ENCODE assay signal across 26 cellular contexts in genomic region chr10:23384364-23384763, GRCh38. TPM values are rescaled to one million over a fixed set of nuclear protein-coding genes. Genes with fewer than 3 reads are reported as not detected.
DNase-seq lines count a peak whose midpoint lies in the region; ATAC-seq and TF ChIP-seq lines count a peak whose summit lies in the region.
"Had no signal": no experiment of that assay in that cellular context is flagged by ENCODE, and none has a peak within 500 bp of the region (broad histone marks: within the 10 kb centered on the region; RNA-seq: fewer than 3 reads in every experiment).

No MANE protein-coding gene starts in this region.

- H2AK9ac ChIP-seq in IMR-90 (replicated peaks; ENCODE audit: low read depth, low read length, poor library complexity), result no peak overlapping the region

- H3K27ac ChIP-seq in IMR-90 (ENCODE audit: insufficient read depth, low read length), result no peak overlapping the region
- H3K27ac ChIP-seq: A549, C4-2B, cardiac muscle cell, gastrocnemius medialis, transverse colon had no signal

- no peak overlapping the region; the same call in 1 of the 2 replicates for H2BK20ac ChIP-seq in IMR-90 (ENCODE audit: low read depth, low read length)

- in situ Hi-C loops in IMR-90 (cut with MboI; ENCODE audit: low sequenced_read_pairs), result no loop called here

- H2AK5ac ChIP-seq in IMR-90 (ENCODE audit: low read depth, low read length), result no peak overlapping the region

- no CpG with 5 or more reads among the region's 1 CpG for WGBS in IMR-90 (ENCODE audit: extremely low coverage in 2 of 2, insufficient read length in 1 of 2), 2 experiments

- peak; percentile 72 for ATAC-seq in IMR-90 (ENCODE audit: low read depth)
- ATAC-seq: A549; activated naive CD8-positive, alpha-beta T cell treated with anti-CD3 and anti-CD28 coated beads, Interleukin-2, amount 50 U/mL, for 24 hours; gastrocnemius medialis; K562; WTC11 had no signal

- 0 out of 2 replicates have a peak overlapping the region, but pooled peaks have one; percentile 11 for H4K5ac ChIP-seq in IMR-90 (ENCODE audit: low read depth, low read length)

- intact Hi-C loops in IMR-90 (cut with micrococcal nuclease), result no loop called here

- no peaks in the 10 kb centered on the region for H3K36me3 ChIP-seq in IMR-90 (ENCODE audit: control insufficient read depth, insufficient read depth, low read length)
- H3K36me3 ChIP-seq: cardiac muscle cell, gastrocnemius medialis, transverse colon had no signal

- no peaks in the 10 kb centered on the region; the same call in 1 of the 2 replicates for H3K27me3 ChIP-seq in IMR-90 (ENCODE audit: control insufficient read depth, insufficient read depth, low read length)
- H3K27me3 ChIP-seq: cardiac muscle cell, gastrocnemius medialis, transverse colon had no signal

- H3K4me3 ChIP-seq in AG09309 (ENCODE audit: control insufficient read depth, low read depth, low read length) (no peak overlapping the region), IMR-90 (ENCODE audit: insufficient read depth, low read depth, low read length) (no peak overlapping the region), choroid plexus epithelial cell (ENCODE audit: low read depth, low read length) (no peak overlapping the region)
- H3K4me3 ChIP-seq: A549, cardiac muscle cell, gastrocnemius medialis, K562, transverse colon had no signal

- H3K4ac ChIP-seq in IMR-90 (ENCODE audit: low read depth, low read length), result no peak overlapping the region

- H2AFZ ChIP-seq in IMR-90 (replicated peaks; ENCODE audit: low read length, poor library complexity), result no peak overlapping the region

- no peak overlapping the region for H4K8ac ChIP-seq in IMR-90 (ENCODE audit: low read depth in 2 of 2, low read length in 2 of 2)

- H2BK5ac ChIP-seq in IMR-90 (ENCODE audit: low read depth, low read length, poor library complexity, severe bottlenecking), result no peak overlapping the region

- no peak overlapping the region for H3K14ac ChIP-seq in IMR-90 (replicated peaks; ENCODE audit: low read depth, low read length)

- DNase-seq in AG09309 (ENCODE audit: low read depth) (peak; percentile 5), IMR-90 (peak; percentile 47), choroid plexus epithelial cell (ENCODE audit: low read depth) (peak; percentile 43), kidney tubule cell (ENCODE audit: low spot score) (peak; percentile 52), anterior cingulate cortex (lab: John Stamatoyannopoulos, UW) (no peak), NCI-H2081 (lab: John Stamatoyannopoulos, UW) (no peak), NCI-H2029 treated with DMSO at 0.1 percent for 48 hours (lab: John Stamatoyannopoulos, UW) (no peak), HuH-7 (ENCODE audit: low spot score) (no peak)
- DNase-seq: activated CD4-positive, alpha-beta T cell treated with anti-CD3 and anti-CD28 coated beads, Interleukin-2, amount 50 U/mL, for 48 hours; activated effector memory CD4-positive, alpha-beta T cell treated with anti-CD3 and anti-CD28 coated beads, Interleukin-2, amount 50 U/mL, for 16 hours; activated naive CD8-positive, alpha-beta T cell treated with anti-CD3 and anti-CD28 coated beads, Interleukin-2, amount 50 U/mL, for 24 hours; dermis blood vessel endothelial cell; gastrocnemius medialis; H7; hypothalamus; islet precursor cell; NCI-H1436; NCI-H524; stimulated activated CD4-positive, alpha-beta T cell treated with anti-CD3 and anti-CD28 coated beads, Interleukin-4, amount 100 ng/mL, for 4 hours; transverse colon had no signal

- H2BK120ac ChIP-seq in IMR-90 (ENCODE audit: low read depth, low read length), result no peak overlapping the region

- H3K23ac ChIP-seq in IMR-90 (ENCODE audit: low read depth, low read length), result no peak overlapping the region

- dilution Hi-C loops in IMR-90 (cut with HindIII; ENCODE audit: low sequenced_read_pairs, unreplicated experiment), result no loop called here

- no peaks in the 10 kb centered on the region for H3K9me1 ChIP-seq in IMR-90 (ENCODE audit: insufficient read depth, low read length)

- no peak for TF ChIP-seq RAD21 in IMR-90 (IDR thresholded peaks at IDR 0.05; ENCODE audit: low read length)

- no peaks in the 10 kb centered on the region for H3K79me1 ChIP-seq in IMR-90 (ENCODE audit: low read depth in 1 of 2, low read length in 2 of 2)

- no TSS peak for BruUV-seq in IMR-90 (replicated peaks; lab: Mats Ljungman, UMichigan)

- no peak overlapping the region for H4K91ac ChIP-seq in IMR-90 (ENCODE audit: insufficient read depth, low read depth, low read length)

- H3K9ac ChIP-seq in IMR-90 (ENCODE audit: low read depth, low read length), result no peak overlapping the region

- no peak overlapping the region for H2BK15ac ChIP-seq in IMR-90 (ENCODE audit: low read depth, low read length)

- POLR2A ChIA-PET in IMR-90 (lab: Charles Lee; ENCODE audit: unreplicated experiment), result no interaction called here

- no peak overlapping the region for H3K4me2 ChIP-seq in IMR-90 (ENCODE audit: low read depth, low read length)
- H3K4me2 ChIP-seq: A549 had no signal

- TF ChIP-seq CTCF in AG09309 (IDR thresholded peaks at IDR 0.05; ENCODE audit: control insufficient read depth, insufficient read depth, low read depth, low read length, missing control alignments) (no peak), IMR-90 (conservative IDR thresholded peaks at IDR 0.05; ENCODE audit: low read depth, low read length) (no peak), choroid plexus epithelial cell (conservative IDR thresholded peaks at IDR 0.05; ENCODE audit: low read depth, low read length) (no peak)

- no peak overlapping the region for H3K56ac ChIP-seq in IMR-90 (ENCODE audit: extremely low read depth, insufficient read depth, low read length)

- H3K9me3 ChIP-seq in IMR-90 (ENCODE audit: control insufficient read depth, insufficient read depth, low read length), result no peaks in the 10 kb centered on the region
- H3K9me3 ChIP-seq: A549, gastrocnemius medialis, transverse colon had no signal

- H3K4me1 ChIP-seq in IMR-90 (ENCODE audit: control insufficient read depth, insufficient read depth, low read length), result 0 out of 2 replicates have a peak, but pooled peaks cover 2% of the 10 kb centered on the region
- H3K4me1 ChIP-seq: A549, gastrocnemius medialis, transverse colon had no signal

- H4K20me1 ChIP-seq in IMR-90 (ENCODE audit: insufficient read depth, low read length), result no peaks in the 10 kb centered on the region

- H3K18ac ChIP-seq in IMR-90 (ENCODE audit: low read depth, low read length), result no peak overlapping the region

- no peak for TF ChIP-seq POLR2A in IMR-90 (IDR thresholded peaks at IDR 0.05; ENCODE audit: low read depth, low read length)

- CTCF ChIA-PET in IMR-90 (lab: Yijun Ruan, JAX), result interaction anchor here (0.8 kb wide), 1 partner anchor 144 kb away, joined by 3 read pairs; no protein-coding TSS in a partner anchor

TF ChIP-seq in IMR-90, 13 proteins besides CTCF, POLR2A, EP300 and RAD21:
- TF ChIP-seq NFE2L2 (IDR thresholded peaks at IDR 0.05; ENCODE audit: low read depth, low read length) (no peak), SMC3 (IDR thresholded peaks at IDR 0.05; ENCODE audit: low read depth, low read length) (no peak), BHLHE40 (IDR thresholded peaks at IDR 0.05; ENCODE audit: low read depth, low read length) (no peak), CHD1 (IDR thresholded peaks at IDR 0.05; ENCODE audit: low read depth, low read length) (no peak), RFX5 (IDR thresholded peaks at IDR 0.05; ENCODE audit: low read depth, low read length) (no peak), MAFK (IDR thresholded peaks at IDR 0.05; ENCODE audit: low read depth, low read length) (no peak)

RNA-seq across cellular contexts. Expression of gene C10orf67, which starts 39.8 kb away (rescaled TPM):
- total RNA-seq in IMR-90 (2012; rRNA removed), result 0.18 and 0.28 TPM in 2 replicates
- 0.14 and 0.15 TPM in 2 replicates for polyA plus RNA-seq in IMR-90 (2012; rRNA removed)
- polyA plus RNA-seq in IMR-90 (2012; cell fraction: cytosol; rRNA removed), result 0.03 and 0.07 TPM in 2 replicates
- polyA plus RNA-seq in IMR-90 (2012; cell fraction: nucleus; rRNA removed; ENCODE audit: low replicate concordance), result 0.20 and 0.47 TPM in 2 replicates
- total RNA-seq: dermis blood vessel endothelial cell, H7, K562, pulmonary artery endothelial cell, transverse colon, WTC11 had no signal
- polyA plus RNA-seq: K562 had no signal

RNA-seq across cellular contexts. Expression of gene OTUD1, which starts 54.5 kb away (rescaled TPM):
- total RNA-seq in IMR-90 (2012; rRNA removed), result 1.3 and 3.3 TPM in 2 replicates
- 1.4 and 2.0 TPM in 2 replicates for polyA plus RNA-seq in IMR-90 (2012; rRNA removed)
- polyA plus RNA-seq in IMR-90 (2012; cell fraction: cytosol; rRNA removed), result 0.96 and 3.1 TPM in 2 replicates
- 3.0 and 5.0 TPM in 2 replicates for polyA plus RNA-seq in IMR-90 (2012; cell fraction: nucleus; rRNA removed; ENCODE audit: low replicate concordance)

Comparison
In these comparisons a context has a peak if more than half of its experiments do, and no peak if none do; other contexts are left out.
1. DNase-seq: peak in AG09309 (single experiment), IMR-90 (single experiment), choroid plexus epithelial cell (single experiment) and kidney tubule cell (single experiment); none in anterior cingulate cortex (0 of 58), NCI-H2081 (0 of 2), NCI-H2029 treated with DMSO at 0.1 percent for 48 hours (single experiment) and HuH-7 (single experiment).